19 cellular contexts compared by ENCODE assay signal in genomic region chr4:95761441-95761840, GRCh38.
DNase-seq lines count a peak whose midpoint lies in the region; ATAC-seq and TF ChIP-seq lines count a peak whose summit lies in the region.
"Had no signal": no experiment of that assay in that cellular context is flagged by ENCODE, and none has a peak within 500 bp of the region (broad histone marks: within the 10 kb centered on the region; RNA-seq: fewer than 3 reads in every experiment).

No MANE protein-coding gene starts in this region.

- H3K9me3 ChIP-seq in CD4-positive, alpha-beta memory T cell (ENCODE audit: control insufficient read depth in 1 of 2, low read length in 2 of 2): no peaks in the 10 kb centered on the region
- H3K9me3 ChIP-seq: BLaER1 treated with 17β-estradiol and CSF1 and Interleukin-3, amounts not matched to agents 10 nM and 100 nM; gastrocnemius medialis had no signal

- H3K27me3 Mint-ChIP-seq in CD4-positive, alpha-beta memory T cell: no peaks in the 10 kb centered on the region
- H3K27me3 Mint-ChIP-seq: dendritic cell treated with granulocyte-macrophage colony-stimulating factor and Interleukin-4, amounts not matched to agents 40 ng/mL and 50 ng/mL, for 4 days had no signal

- no peak overlapping the region for H3K27ac Mint-ChIP-seq in CD4-positive, alpha-beta memory T cell
- H3K27ac Mint-ChIP-seq: activated naive CD4-positive, alpha-beta T cell treated with anti-CD3 and anti-CD28 coated beads, Interleukin-2, amount 50 U/mL, for 24 hours; dendritic cell treated with granulocyte-macrophage colony-stimulating factor and Interleukin-4, amounts not matched to agents 40 ng/mL and 50 ng/mL, for 4 days; neural progenitor cell; WTC11 had no signal

- H3K4me1 ChIP-seq in CD4-positive, alpha-beta memory T cell (ENCODE audit: insufficient read depth, low read length): no peaks in the 10 kb centered on the region
- H3K4me1 ChIP-seq: gastrocnemius medialis, neural progenitor cell had no signal

- no peak overlapping the region for H3K27ac ChIP-seq in epithelial cell of prostate
- H3K27ac ChIP-seq in CD4-positive, alpha-beta memory T cell (ENCODE audit: low read depth, low read length): no peak overlapping the region
- H3K27ac ChIP-seq: gastrocnemius medialis, neural progenitor cell had no signal

- peak; percentile 91 for ATAC-seq in SK-N-SH treated with all-trans-retinoic acid at 6 μM for 48 hours
- no peak for ATAC-seq in HG02981 (IDR thresholded peaks at IDR 0.05; ENCODE audit: unreplicated experiment)
- no peak for ATAC-seq in GM21529 (IDR thresholded peaks at IDR 0.05; ENCODE audit: unreplicated experiment)
- ATAC-seq: gastrocnemius medialis, left colon, WTC11 had no signal

- CTCF ChIA-PET in CD4-positive, alpha-beta memory T cell (lab: Charles Lee; ENCODE audit: partially characterized antibody): no interaction called here

- no peaks in the 10 kb centered on the region for H3K36me3 ChIP-seq in CD4-positive, alpha-beta memory T cell (ENCODE audit: insufficient read depth, low read length)
- H3K36me3 ChIP-seq: BLaER1 treated with 17β-estradiol and CSF1 and Interleukin-3, amounts not matched to agents 10 nM and 100 nM; gastrocnemius medialis; neural progenitor cell had no signal

- no peaks in the 10 kb centered on the region for H3K4me1 Mint-ChIP-seq in CD4-positive, alpha-beta memory T cell
- H3K4me1 Mint-ChIP-seq: activated naive CD4-positive, alpha-beta T cell treated with anti-CD3 and anti-CD28 coated beads, Interleukin-2, amount 50 U/mL, for 24 hours had no signal

- no peak overlapping the region for H3K4me3 Mint-ChIP-seq in CD4-positive, alpha-beta memory T cell
- H3K4me3 Mint-ChIP-seq: activated naive CD4-positive, alpha-beta T cell treated with anti-CD3 and anti-CD28 coated beads, Interleukin-2, amount 50 U/mL, for 24 hours; dendritic cell treated with granulocyte-macrophage colony-stimulating factor and Interleukin-4, amounts not matched to agents 40 ng/mL and 50 ng/mL, for 4 days; neural progenitor cell; WTC11 had no signal

- POLR2A ChIA-PET in CD4-positive, alpha-beta memory T cell (lab: Charles Lee; ENCODE audit: partially characterized antibody): no interaction called here

- H3K9me3 Mint-ChIP-seq in CD4-positive, alpha-beta memory T cell: peaks cover 0 to 6% (median 3%) of the 10 kb centered on the region in 8 donors
- H3K9me3 Mint-ChIP-seq: neural progenitor cell had no signal

- H3K4me3 ChIP-seq in CD4-positive, alpha-beta memory T cell (ENCODE audit: low read length in 2 of 2): no peak overlapping the region
- H3K4me3 ChIP-seq: BLaER1 treated with 17β-estradiol and CSF1 and Interleukin-3, amounts not matched to agents 10 nM and 100 nM; gastrocnemius medialis; neural progenitor cell had no signal

- DNase-seq in HS-5 (ENCODE audit: low read depth): peak; percentile 19
- peak; percentile 68 for DNase-seq in epithelial cell of prostate (ENCODE audit: low read depth, low spot score)
- peak; percentile 62 for DNase-seq in myocyte (ENCODE audit: low read depth)
- DNase-seq in NK-92 treated with Interleukin-12 subunit alpha and Interleukin-12 subunit beta, amount 100 ng/mL, for 24 hours (lab: John Stamatoyannopoulos, UW): no peak
- DNase-seq in CD4-positive, alpha-beta memory T cell: no peak
- DNase-seq: EL, gastrocnemius medialis, KBM-7, left colon, NCI-H1694 treated with DMSO at 0.1 percent for 48 hours, small intestine had no signal

- intact Hi-C loops in CD4-positive, alpha-beta memory T cell (cut with micrococcal nuclease): no loop called here

- H3K27me3 ChIP-seq in CD4-positive, alpha-beta memory T cell (ENCODE audit: insufficient read depth, low read length): no peaks in the 10 kb centered on the region
- H3K27me3 ChIP-seq: BLaER1 treated with 17β-estradiol and CSF1 and Interleukin-3, amounts not matched to agents 10 nM and 100 nM; gastrocnemius medialis; neural progenitor cell had no signal

- H3K36me3 Mint-ChIP-seq in CD4-positive, alpha-beta memory T cell: no peaks in the 10 kb centered on the region
- H3K36me3 Mint-ChIP-seq: activated naive CD4-positive, alpha-beta T cell treated with anti-CD3 and anti-CD28 coated beads, Interleukin-2, amount 50 U/mL, for 24 hours; neural progenitor cell; WTC11 had no signal

TF ChIP-seq in SK-N-SH treated with all-trans-retinoic acid at 6 μM for 48 hours, 23 proteins besides CTCF, POLR2A, EP300 and RAD21:
- TF ChIP-seq SNAI2 (CRISPR knock-in tag; IDR thresholded peaks at IDR 0.05) (no peak), ISL1 (CRISPR knock-in tag; IDR thresholded peaks at IDR 0.05) (0 out of 2 replicates have a peak, but pooled peaks have one; percentile 13)
TF ChIP-seq in SK-N-SH treated with all-trans-retinoic acid at 6 μM for 48 hours: peak in this region for 1.

Comparison
In these comparisons a context has a peak if more than half of its experiments do, and no peak if none do; other contexts are left out.
1. DNase-seq: peak in HS-5 (single experiment), epithelial cell of prostate (single experiment) and myocyte (single experiment); none in NK-92 treated with Interleukin-12 subunit alpha and Interleukin-12 subunit beta, amount 100 ng/mL, for 24 hours (single experiment) and CD4-positive, alpha-beta memory T cell (0 of 5).